In genomic region chr10:26859241-26860025, GRCh38 we compare ENCODE assay signal across 8 cellular contexts. TPM values are rescaled to one million over a fixed set of nuclear protein-coding genes. Genes with fewer than 3 reads are reported as not detected.
DNase-seq lines count a peak whose midpoint lies in the region; ATAC-seq and TF ChIP-seq lines count a peak whose summit lies in the region.

No MANE protein-coding gene starts in this region.

- TF ChIP-seq CTCF in GM23338 (conservative IDR thresholded peaks at IDR 0.05; ENCODE audit: low read depth in 2 of 2): no peak
- TF ChIP-seq CTCF in foreskin fibroblast (IDR thresholded peaks at IDR 0.05; ENCODE audit: low read depth, low read length): no peak

- DNase-seq in GM23338 (ENCODE audit: low spot score) (no peak), T-cell (no peak), foreskin fibroblast (peak in 1 of 2 donors; percentile 7), sciatic nerve (ENCODE audit: low spot score) (no peak), NCI-H2081 treated with DMSO at 0.1 percent for 48 hours (lab: John Stamatoyannopoulos, UW) (no peak)

- H4K20me1 ChIP-seq in GM23338 (replicated peaks; ENCODE audit: insufficient read depth): peaks cover 22% of the 10 kb centered on the region; the same call in 1 of the 2 replicates

- peaks cover 21% of the 10 kb centered on the region for H3K4me1 ChIP-seq in GM23338 (ENCODE audit: insufficient read depth)
- peaks cover 14% of the 10 kb centered on the region for H3K4me1 ChIP-seq in skeletal muscle satellite cell (ENCODE audit: control insufficient read depth, insufficient read depth, low read length)

- no peaks in the 10 kb centered on the region for H3K9me2 ChIP-seq in GM23338 (ENCODE audit: insufficient read depth)

- H3K9me3 ChIP-seq in skeletal muscle satellite cell (replicated peaks; ENCODE audit: low read length): no peaks in the 10 kb centered on the region

- no peaks in the 10 kb centered on the region for H3K36me3 ChIP-seq in GM23338 (ENCODE audit: insufficient read depth)
- no peaks in the 10 kb centered on the region for H3K36me3 ChIP-seq in skeletal muscle satellite cell (ENCODE audit: insufficient read depth, low read length)

- H3K27me3 ChIP-seq in GM23338 (ENCODE audit: insufficient read depth) (no peaks in the 10 kb centered on the region), skeletal muscle satellite cell (ENCODE audit: control insufficient read depth, insufficient read depth, low read length) (peaks cover 14% of the 10 kb centered on the region)

- peaks cover 58% of the 10 kb centered on the region for H3K79me2 ChIP-seq in GM23338 (replicated peaks; ENCODE audit: insufficient read depth)

- peak overlapping the region; percentile 95 for H3K27ac ChIP-seq in GM23338 (ENCODE audit: low read depth)

- intact Hi-C loops in sciatic nerve (cut with DNase I): no loop called here

- H3K9me3 Mint-ChIP-seq in GM23338: no peaks in the 10 kb centered on the region
- H3K9me3 Mint-ChIP-seq in T-cell: no peaks in the 10 kb centered on the region

- H3K27ac Mint-ChIP-seq in GM23338: peak overlapping the region; percentile 83
- peak overlapping the region; percentile 93 to 95 for H3K27ac Mint-ChIP-seq in T-cell

- CTCF ChIA-PET in T-cell (lab: Charles Lee): no interaction called here

- H3K4me1 Mint-ChIP-seq in GM23338 (peaks cover 19% of the 10 kb centered on the region), T-cell (peaks cover 42 to 57% (median 55%) of the 10 kb centered on the region in 3 donors)

- H3K36me3 Mint-ChIP-seq in GM23338 (ENCODE audit: low read depth) (no peaks in the 10 kb centered on the region), T-cell (peaks cover 5% of the 10 kb centered on the region)

- no peaks in the 10 kb centered on the region for H3F3A ChIP-seq in GM23338 (replicated peaks; ENCODE audit: low read depth)

- H3K4me2 ChIP-seq in GM23338 (peak overlapping the region; percentile 96), skeletal muscle satellite cell (ENCODE audit: low read length) (peak overlapping the region; percentile 79)

- H3K4me3 Mint-ChIP-seq in GM23338: peak overlapping the region; percentile 97
- H3K4me3 Mint-ChIP-seq in T-cell: peak overlapping the region; percentile 95 to 98 (median 96)

- ATAC-seq in GM23338 (no peak), T-cell (replicated peaks in 1 of 4) (no peak), GM21515 (IDR thresholded peaks at IDR 0.05; ENCODE audit: unreplicated experiment) (no peak), HG03097 (IDR thresholded peaks at IDR 0.05; ENCODE audit: low FRiP score, unreplicated experiment) (no peak), sciatic nerve (no peak)

- H3K27me3 Mint-ChIP-seq in GM23338 (ENCODE audit: insufficient read depth, low read depth, poor library complexity): peaks cover 5% of the 10 kb centered on the region
- peaks cover 4 to 5% of the 10 kb centered on the region in 2 donors for H3K27me3 Mint-ChIP-seq in T-cell

- peak overlapping the region; percentile 89 for H3K9ac ChIP-seq in skeletal muscle satellite cell (ENCODE audit: low read depth, low read length)

- no peak overlapping the region; the same call in 1 of the 2 replicates for H2AFZ ChIP-seq in GM23338

- H3K4me3 ChIP-seq in GM23338: peak overlapping the region; percentile 92
- peak overlapping the region; percentile 91 to 97 for H3K4me3 ChIP-seq in foreskin fibroblast (ENCODE audit: low read depth in 1 of 2, low read length in 2 of 2)
- H3K4me3 ChIP-seq in skeletal muscle satellite cell (ENCODE audit: low read length): peak overlapping the region; percentile 98

- POLR2A ChIA-PET in T-cell (lab: Charles Lee): interaction anchor here in 1 of 2 donors (0.7 kb wide), 1 partner anchor 85 kb away, joined by 3 read pairs; no protein-coding TSS in a partner anchor

TF ChIP-seq in GM23338, 12 proteins besides CTCF, POLR2A, EP300 and RAD21 (continues in another document):
- TF ChIP-seq EZH2 (IDR thresholded peaks at IDR 0.05; ENCODE audit: low read depth, unreplicated experiment): no peak
- TF ChIP-seq ZNF331 (CRISPR knock-in tag; IDR thresholded peaks at IDR 0.05; ENCODE audit: low read depth): no peak
- TF ChIP-seq CREB1 (CRISPR knock-in tag; IDR thresholded peaks at IDR 0.05; ENCODE audit: low read depth): no peak
- TF ChIP-seq, protein P1, sequence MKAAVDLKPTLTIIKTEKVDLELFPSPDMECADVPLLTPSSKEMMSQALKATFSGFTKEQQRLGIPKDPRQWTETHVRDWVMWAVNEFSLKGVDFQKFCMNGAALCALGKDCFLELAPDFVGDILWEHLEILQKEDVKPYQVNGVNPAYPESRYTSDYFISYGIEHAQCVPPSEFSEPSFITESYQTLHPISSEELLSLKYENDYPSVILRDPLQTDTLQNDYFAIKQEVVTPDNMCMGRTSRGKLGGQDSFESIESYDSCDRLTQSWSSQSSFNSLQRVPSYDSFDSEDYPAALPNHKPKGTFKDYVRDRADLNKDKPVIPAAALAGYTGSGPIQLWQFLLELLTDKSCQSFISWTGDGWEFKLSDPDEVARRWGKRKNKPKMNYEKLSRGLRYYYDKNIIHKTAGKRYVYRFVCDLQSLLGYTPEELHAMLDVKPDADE (IDR thresholded peaks at IDR 0.05): no peak
- TF ChIP-seq JUNB (IDR thresholded peaks at IDR 0.05; ENCODE audit: unreplicated experiment): no peak
- TF ChIP-seq STAT1 (IDR thresholded peaks at IDR 0.05; ENCODE audit: unreplicated experiment): no peak
- TF ChIP-seq ZNF114 (CRISPR knock-in tag; IDR thresholded peaks at IDR 0.05): no peak
- no peak for TF ChIP-seq NANOG (IDR thresholded peaks at IDR 0.05; ENCODE audit: borderline replicate concordance)
- TF ChIP-seq ZNF462 (CRISPR knock-in tag; IDR thresholded peaks at IDR 0.05): no peak
- TF ChIP-seq POLR2AphosphoS5 (IDR thresholded peaks at IDR 0.05; ENCODE audit: low read depth): no peak

RNA-seq across cellular contexts. Expression of gene ABI1, which starts 1.3 kb away (rescaled TPM):
- 27.0 and 30.7 TPM in 2 replicates for total RNA-seq in GM23338 (2014; rRNA removed; shearing (Covaris generic))
- 18.7 and 22.3 TPM in 2 replicates for polyA plus RNA-seq in GM23338 (2016; fragmentation: Nextera tagmentation; extraction: Ambion mirVana)
- total RNA-seq in T-cell: 10 to 100 TPM; 51.9 to 78.8 (median 60.0) TPM
- 37.5 and 43.2 TPM in 2 replicates for total RNA-seq in skeletal muscle satellite cell (2012; rRNA removed)
- 50.4 TPM for total RNA-seq in sciatic nerve
